ENCODE assay signal across 15 cellular contexts in genomic region chr3:180467177-180467576, GRCh38.
"Had no signal": no experiment of that assay in that cellular context is flagged by ENCODE, and none has a peak within 500 bp of the region (broad histone marks: within the 10 kb centered on the region; RNA-seq: fewer than 3 reads in every experiment).

No MANE protein-coding gene starts in this region.

- H3K9me3 Mint-ChIP-seq: type B pancreatic cell had no signal

- H3K4me3 Mint-ChIP-seq: naive thymus-derived CD8-positive, alpha-beta T cell; type B pancreatic cell had no signal

- ATAC-seq: mucosa of descending colon; naive thymus-derived CD8-positive, alpha-beta T cell; sciatic nerve had no signal

- DNase-seq: cortex of kidney; dorsolateral prefrontal cortex; effector CD8-positive, alpha-beta T cell; foreskin melanocyte; head of caudate nucleus; mucosa of descending colon; naive thymus-derived CD8-positive, alpha-beta T cell; posterior cingulate gyrus; stimulated activated naive CD4-positive, alpha-beta T cell treated with Interleukin-2 at 50 U/mL for 16 hours had no signal

- H3K36me3 ChIP-seq: esophagus muscularis mucosa, neutrophil had no signal

- H3K4me3 ChIP-seq: dorsolateral prefrontal cortex, esophagus muscularis mucosa, hepatocyte, mucosa of descending colon had no signal

- H3K36me3 Mint-ChIP-seq: naive thymus-derived CD8-positive, alpha-beta T cell; type B pancreatic cell had no signal

- FAIRE-seq: urothelium cell line had no signal

- H3K27ac Mint-ChIP-seq: naive thymus-derived CD8-positive, alpha-beta T cell; type B pancreatic cell had no signal

- H3K27me3 ChIP-seq: dorsolateral prefrontal cortex, esophagus muscularis mucosa, hepatocyte, neutrophil had no signal

- H3K27ac ChIP-seq: dorsolateral prefrontal cortex, esophagus muscularis mucosa, hepatocyte, neutrophil had no signal

- H3K4me1 Mint-ChIP-seq: naive thymus-derived CD8-positive, alpha-beta T cell had no signal

- H3K9me3 ChIP-seq: esophagus muscularis mucosa, neutrophil had no signal

- H3K4me1 ChIP-seq: esophagus muscularis mucosa had no signal

- H3K27me3 Mint-ChIP-seq: type B pancreatic cell had no signal
